ENCODE assay signal across 8 cellular contexts in genomic region chr13:32000754-32001391, GRCh38. TPM values are rescaled to one million over a fixed set of nuclear protein-coding genes. Genes with fewer than 3 reads are reported as not detected.
DNase-seq lines count a peak whose midpoint lies in the region; ATAC-seq, FAIRE-seq and TF ChIP-seq lines count a peak whose summit lies in the region.
"Not testable (repeated sequence)": the region's sequence is repeated elsewhere in the genome, so short reads cannot be mapped to it uniquely, and the experiment has no call there.

No MANE protein-coding gene starts in this region.

- not testable (repeated sequence) for H3K9me3 ChIP-seq in A549; K562 (replicated peaks; ENCODE audit: control insufficient read depth, insufficient read depth, low read depth, low read length); right lobe of liver

- peaks cover 13% of the 10 kb centered on the region for H3K4me1 Mint-ChIP-seq in glutamatergic neuron (ENCODE audit: low read depth, unreplicated experiment)

- not testable (repeated sequence) for H3K9me1 ChIP-seq in K562 (ENCODE audit: control insufficient read depth, insufficient read depth, low read length)

- H3K9ac ChIP-seq in K562 (ENCODE audit: insufficient read depth in 1 of 2, low read depth in 2 of 2, low read length in 2 of 2) = not testable (repeated sequence)

- not testable (repeated sequence) for H3K27ac ChIP-seq in A549; K562 (ENCODE audit: extremely low read depth, low read depth, low read length); right lobe of liver
- peak overlapping the region; percentile 72 for H3K27ac ChIP-seq in HL-60 (replicated peaks)

- not testable (repeated sequence) for TF ChIP-seq CTCF in A549 (IDR thresholded peaks at IDR 0.05); HL-60 (IDR thresholded peaks at IDR 0.05; ENCODE audit: insufficient read depth, low read length); K562 (IDR thresholded peaks at IDR 0.05 in 2 of 3, conservative IDR thresholded peaks at IDR 0.05 in 1 of 3; ENCODE audit: insufficient read depth in 2 of 3, low read depth in 1 of 3, low read length in 3 of 3); glutamatergic neuron (IDR thresholded peaks at IDR 0.05; ENCODE audit: partially characterized antibody, unreplicated experiment); right lobe of liver (IDR thresholded peaks at IDR 0.05)

- H3K4me3 ChIP-seq in A549; HL-60 (replicated peaks; ENCODE audit: insufficient read depth, low read length); K562; right lobe of liver: not testable (repeated sequence)

- not testable (repeated sequence) for H3K27me3 Mint-ChIP-seq in glutamatergic neuron (ENCODE audit: unreplicated experiment)

- not testable (repeated sequence) for H3K79me2 ChIP-seq in K562 (ENCODE audit: control insufficient read depth, insufficient read depth, low read length)

- not testable (repeated sequence) for BruUV-seq in K562 (replicated peaks; lab: Mats Ljungman, UMichigan)

- 40% methylated on average over 2 of the region's 7 CpGs for WGBS in A549 (ENCODE audit: missing lambda C conversion rate)
- 0% methylated on average over 1 of the region's 7 CpGs for WGBS in K562 (ENCODE audit: insufficient coverage, low coverage, missing lambda C conversion rate)
- WGBS in right lobe of liver (ENCODE audit: insufficient coverage, low coverage, low lambda C conversion rate, missing lambda C conversion rate) = 25% methylated on average over 1 of the region's 7 CpGs

- not testable (repeated sequence) for TF ChIP-seq POLR2A in A549 (IDR thresholded peaks at IDR 0.05; ENCODE audit: low read length); K562 (conservative IDR thresholded peaks at IDR 0.05); right lobe of liver (IDR thresholded peaks at IDR 0.05)

- H3K4me3 Mint-ChIP-seq in glutamatergic neuron (ENCODE audit: unreplicated experiment) = peak overlapping the region; percentile 15

- not testable (repeated sequence) for FAIRE-seq in A549 (lab: Jason Lieb, UNC); K562 (lab: Jason Lieb, UNC)

- not testable (repeated sequence) for DNase-seq in A549 (ENCODE audit: low read depth in 1 of 2, low spot score in 1 of 2); HL-60 (ENCODE audit: low read depth in 1 of 2, low spot score in 1 of 2); K562 (ENCODE audit: extremely low read depth in 1 of 4, low spot score in 3 of 4); glutamatergic neuron; left ventricle myocardium superior; right lobe of liver; sciatic nerve (ENCODE audit: low spot score)
- DNase-seq in NOMO-1 treated with DMSO at 0.1 percent for 48 hours (lab: John Stamatoyannopoulos, UW; ENCODE audit: unreplicated experiment) = peak; percentile 87

- CTCF ChIA-PET in A549 (lab: Yijun Ruan, JAX) (interaction anchor here (1.0 to 1.6 kb wide), 5 partner anchors 14 to 581 kb away, joined by 3 to 4 read pairs (median 3); no protein-coding TSS in a partner anchor), K562 (lab: Yijun Ruan, JAX; ENCODE audit: low intra/inter-chr PET ratio) (interaction anchor here (1.0 kb wide), 1 partner anchor 309 kb away, joined by 3 read pairs; no protein-coding TSS in a partner anchor)

- intact Hi-C loops in K562 (cut with micrococcal nuclease); left ventricle myocardium superior (cut with micrococcal nuclease); right lobe of liver (cut with DNase I); sciatic nerve (cut with DNase I): not testable (repeated sequence)

- not testable (repeated sequence) for H3K9me3 Mint-ChIP-seq in glutamatergic neuron (ENCODE audit: unreplicated experiment)

- H4K20me1 ChIP-seq in K562 (replicated peaks; ENCODE audit: control insufficient read depth, insufficient read depth, low read length) = not testable (repeated sequence)

- TF ChIP-seq EP300 in A549 (IDR thresholded peaks at IDR 0.05); K562 (IDR thresholded peaks at IDR 0.05; ENCODE audit: low read length): not testable (repeated sequence)

- in situ Hi-C loops in K562 (cut with MboI) = not testable (repeated sequence)

- not testable (repeated sequence) for H3K27me3 ChIP-seq in HL-60 (ENCODE audit: insufficient read depth, poor library complexity, severe bottlenecking); K562 (ENCODE audit: control insufficient read depth in 2 of 2, insufficient read depth in 2 of 2, low read length in 2 of 2); right lobe of liver

- not testable (repeated sequence) for H2AFZ ChIP-seq in K562 (ENCODE audit: low read depth, low read length)

- TF ChIP-seq RAD21 in A549 (conservative IDR thresholded peaks at IDR 0.05 in 1 of 2, IDR thresholded peaks at IDR 0.05 in 1 of 2); K562 (CRISPR knock-in tag; conservative IDR thresholded peaks at IDR 0.05 in 1 of 2, IDR thresholded peaks at IDR 0.05 in 1 of 2): not testable (repeated sequence)

- not testable (repeated sequence) for ATAC-seq in A549, K562
- ATAC-seq in left ventricle myocardium superior (peak; percentile 28), right lobe of liver (peak in 3 of 4 donors; percentile 10 to 44 (median 15)), sciatic nerve (peak; percentile 71)

- not testable (repeated sequence) for H3K4me2 ChIP-seq in A549; K562 (ENCODE audit: insufficient read depth, low read length)

- H3K36me3 ChIP-seq in K562 (ENCODE audit: control insufficient read depth, insufficient read depth, low read length); right lobe of liver: not testable (repeated sequence)

- not testable (repeated sequence) for H3K4me1 ChIP-seq in A549; K562 (replicated peaks in 1 of 2; ENCODE audit: control insufficient read depth in 2 of 2, insufficient read depth in 2 of 2, low read length in 2 of 2); right lobe of liver

- POLR2A ChIA-PET in A549 (lab: Yijun Ruan, JAX); K562 (lab: Yijun Ruan, JAX): not testable (repeated sequence)

- peak overlapping the region; percentile 66 for H3K27ac Mint-ChIP-seq in glutamatergic neuron (ENCODE audit: unreplicated experiment)

- H3K36me3 Mint-ChIP-seq in glutamatergic neuron (ENCODE audit: unreplicated experiment) = not testable (repeated sequence)

TF ChIP-seq in A549, 52 proteins besides CTCF, POLR2A, EP300 and RAD21:
- peak; percentile 53 to 55; a peak in 2 of 4 replicates for TF ChIP-seq CEBPB (IDR thresholded peaks at IDR 0.05)

TF ChIP-seq in K562, 482 proteins besides CTCF, POLR2A, EP300 and RAD21:
- TF ChIP-seq CEBPB (tag; IDR thresholded peaks at IDR 0.05) = peak; percentile 96
- TF ChIP-seq CEBPG (CRISPR knock-in tag; IDR thresholded peaks at IDR 0.05) = not testable (repeated sequence)
- peak; percentile 41 to 97; a peak in 3 of 4 replicates for TF ChIP-seq CEBPG (tag; conservative IDR thresholded peaks at IDR 0.05 in 1 of 2, IDR thresholded peaks at IDR 0.05 in 1 of 2)

RNA-seq across cellular contexts. Expression of gene FRY, which starts 30.7 kb away (rescaled TPM):
- 0.26 and 0.57 TPM in 2 replicates for polyA plus RNA-seq in A549 (2011; rRNA removed)
- 0.03 and 0.05 TPM in 2 replicates for polyA plus RNA-seq in A549 (2012; cell fraction: cytosol; rRNA removed)
- polyA plus RNA-seq in A549 (2012; cell fraction: nucleus; rRNA removed) = 0.01 and 0.07 TPM in 2 replicates
- 0.08 TPM in 1 of 3 replicates, not detected in the others for polyA plus RNA-seq in A549 (2017; fragmentation: RNase III; extraction: RNeasy Plus Mini Kit Qiagen cat#74134 plus additional on column Dnase treatment)
- 0.88 and 1.7 TPM in 2 replicates for polyA minus RNA-seq in A549 (2011; rRNA and poly(A)+ RNA removed)
- total RNA-seq in K562 (2011; cell fraction: chromatin; rRNA removed; ENCODE audit: low replicate concordance) = not detected in 2 replicates
- total RNA-seq in K562 (2011; cell fraction: nucleolus; rRNA removed) = not detected in 2 replicates
- total RNA-seq in K562 (2011; cell fraction: nucleoplasm; rRNA removed) = not detected in 2 replicates
- total RNA-seq in K562 (2014; rRNA removed) = not detected in 2 replicates
- not detected in 2 replicates for total RNA-seq in K562 (2014; rRNA removed; fragmentation: Illumina TruSeq; extraction: Trizol)
- 0.07 TPM in 1 of 2 replicates, not detected in the other for total RNA-seq in K562 (2015; rRNA removed; fragmentation: Illumina TruSeq; extraction: Trizol)
- total RNA-seq in K562 (2021) = 0.09 and 0.20 TPM in 2 replicates
- polyA plus RNA-seq in K562 (2011; rRNA removed) = 0.13 and 0.30 TPM in 2 replicates
- under 0.01 and 0.04 TPM in 2 replicates for polyA plus RNA-seq in K562 (2011; cell fraction: cytosol; rRNA removed)
- polyA plus RNA-seq in K562 (2011; cell fraction: nucleus; rRNA removed) = 0.18 and 0.37 TPM in 2 replicates
- polyA plus RNA-seq in K562 (2012) = 0.10 and 0.12 TPM in 2 replicates
- polyA plus RNA-seq in K562 (2014; fragmentation: Illumina TruSeq; extraction: Trizol) = 0.01 and 0.22 TPM in 2 replicates
- polyA plus RNA-seq in K562 (2014; fragmentation: Nextera tagmentation; extraction: Ambion mirVana) = under 1 TPM; 0.03 to 0.31 TPM
- under 0.01 TPM in 1 of 2 replicates, not detected in the other for polyA plus RNA-seq in K562 (2014; rRNA removed)
- polyA minus RNA-seq in K562 (2011; rRNA and poly(A)+ RNA removed) = 0.04 TPM in 1 of 2 replicates, not detected in the other
- not detected in 2 replicates for polyA minus RNA-seq in K562 (2011; cell fraction: cytosol; rRNA and poly(A)+ RNA removed)
- polyA minus RNA-seq in K562 (2011; cell fraction: nucleus; rRNA and poly(A)+ RNA removed) = not detected in 2 replicates
- 83.6 TPM for total RNA-seq in glutamatergic neuron (ENCODE audit: unreplicated experiment)
- 153 TPM for total RNA-seq in left ventricle myocardium superior
- 100 to 1,000 TPM in 1 of 6 experiments, 10 to 100 TPM in 5; 16.1 to 106 (median 35.7) TPM for total RNA-seq in right lobe of liver
- 88.8 TPM for total RNA-seq in sciatic nerve

Comparison
In these comparisons a context has a peak if more than half of its experiments do, and no peak if none do; other contexts are left out.
1. RNA of gene FRY, which starts 30.7 kb away (total RNA-seq): 153 TPM in left ventricle myocardium superior (single experiment), 88.8 TPM in sciatic nerve (single experiment), 83.6 TPM in glutamatergic neuron (single experiment) and 16.1 to 106 TPM in right lobe of liver; 0.07 to 0.20 TPM in K562; every median in the first group is over 10 times any median in the second.